8 cellular contexts compared by ENCODE assay signal in the genomic region with DNA sequence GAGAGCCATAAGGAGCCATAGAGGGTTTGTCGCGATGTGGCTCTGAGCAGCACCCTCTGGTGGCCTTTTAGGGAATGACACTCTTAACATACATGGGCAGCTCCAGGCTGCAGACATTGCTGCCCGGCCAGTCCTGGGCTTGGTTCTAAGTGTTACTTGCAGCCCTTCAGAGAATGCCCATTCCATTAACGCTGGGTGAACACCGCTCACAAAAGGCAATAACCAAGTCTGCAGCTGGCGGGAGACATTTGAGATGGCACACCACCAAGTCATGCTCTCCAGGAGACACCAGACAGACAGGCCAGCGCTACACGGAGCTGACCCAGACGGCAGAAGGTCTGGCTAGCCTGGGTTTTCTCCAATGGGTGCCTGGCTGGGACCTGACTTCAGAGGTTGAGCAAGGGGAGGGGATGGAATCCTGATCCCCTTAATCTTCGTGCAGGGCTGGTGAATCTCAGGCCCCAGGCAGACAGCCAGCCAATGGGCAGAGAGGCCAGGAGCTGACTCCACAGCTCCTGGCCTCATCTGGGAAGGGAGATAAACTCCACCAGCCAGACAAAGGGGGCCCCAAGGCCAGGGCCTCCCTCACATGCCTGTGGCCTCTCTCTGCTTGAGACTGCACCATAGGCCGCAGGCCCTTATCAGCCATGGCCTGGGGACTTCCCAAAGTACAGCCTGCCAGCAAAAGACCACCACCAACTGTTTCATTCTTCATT.
A peak's percentile ranks its signal among the peaks of the same experiment; 100 is the strongest.
DNase-seq lines count a peak whose midpoint lies in the region; TF ChIP-seq lines count a peak whose summit lies in the region.
"Had no signal": no experiment of that assay in that cellular context is flagged by ENCODE, and none has a peak within 500 bp of the region (broad histone marks: within the 10 kb centered on the region; RNA-seq: fewer than 3 reads in every experiment).

No MANE protein-coding gene starts in this region.

- DNase-seq in OCI-M2 (lab: John Stamatoyannopoulos, UW; ENCODE audit: unreplicated experiment) (peak; percentile 67), fibroblast of mammary gland (ENCODE audit: low read depth) (peak; percentile 85), nephron progenitor cell (peak; percentile 79)
- DNase-seq in activated T-cell treated with anti-CD3 and anti-CD28 coated beads, Interleukin-2, amount 50 U/mL, for 24 hours, result peak; percentile 73
- DNase-seq in stimulated activated naive CD4-positive, alpha-beta T cell (lab: John Stamatoyannopoulos, UW), result peak; percentile 44 to 79 (median 59)

- H3K9me3 Mint-ChIP-seq in activated T-cell treated with anti-CD3 and anti-CD28 coated beads, Interleukin-2, amount 50 U/mL, for 24 hours, result no peaks in the 10 kb centered on the region
- no peaks in the 10 kb centered on the region for H3K9me3 Mint-ChIP-seq in nephron progenitor cell

- peak; percentile 87 for TF ChIP-seq RAD21 in Ishikawa (IDR thresholded peaks at IDR 0.05; ENCODE audit: low read depth)

- H3K4me1 Mint-ChIP-seq in activated T-cell treated with anti-CD3 and anti-CD28 coated beads, Interleukin-2, amount 50 U/mL, for 24 hours (ENCODE audit: low read depth), result peaks cover 3% of the 10 kb centered on the region
- peaks cover 23% of the 10 kb centered on the region for H3K4me1 Mint-ChIP-seq in nephron progenitor cell

- TF ChIP-seq CTCF in GM12874 (IDR thresholded peaks at IDR 0.05; ENCODE audit: insufficient read depth, low read depth, low read length) (peak; percentile 89), fibroblast of mammary gland (conservative IDR thresholded peaks at IDR 0.05; ENCODE audit: control insufficient read depth, insufficient read depth, low read depth, low read length) (peak; percentile 88), nephron progenitor cell (IDR thresholded peaks at IDR 0.05) (peak; percentile 90)

- no peak for TF ChIP-seq EP300 in Ishikawa (IDR thresholded peaks at IDR 0.05; ENCODE audit: borderline replicate concordance)

- no peaks in the 10 kb centered on the region for H3K27me3 Mint-ChIP-seq in activated T-cell treated with anti-CD3 and anti-CD28 coated beads, Interleukin-2, amount 50 U/mL, for 24 hours
- peaks cover 10% of the 10 kb centered on the region for H3K27me3 Mint-ChIP-seq in nephron progenitor cell (ENCODE audit: low read depth, poor library complexity)

- H3K36me3 Mint-ChIP-seq in activated T-cell treated with anti-CD3 and anti-CD28 coated beads, Interleukin-2, amount 50 U/mL, for 24 hours (ENCODE audit: low read depth), result no peaks in the 10 kb centered on the region
- no peaks in the 10 kb centered on the region for H3K36me3 Mint-ChIP-seq in nephron progenitor cell (ENCODE audit: low read depth)

- H3K27ac Mint-ChIP-seq in activated T-cell treated with anti-CD3 and anti-CD28 coated beads, Interleukin-2, amount 50 U/mL, for 24 hours, result no peak overlapping the region
- peak overlapping the region; percentile 53 for H3K27ac Mint-ChIP-seq in nephron progenitor cell

- H3K4me3 Mint-ChIP-seq in activated T-cell treated with anti-CD3 and anti-CD28 coated beads, Interleukin-2, amount 50 U/mL, for 24 hours, result no peak overlapping the region
- no peak overlapping the region for H3K4me3 Mint-ChIP-seq in nephron progenitor cell

- no peak overlapping the region for H3K4me3 ChIP-seq in fibroblast of mammary gland (ENCODE audit: control insufficient read depth, low read depth, low read length)
- H3K4me3 ChIP-seq: skin epidermis had no signal

TF ChIP-seq in Ishikawa, 13 proteins besides CTCF, POLR2A, EP300 and RAD21:
- no peak for TF ChIP-seq CEBPB (IDR thresholded peaks at IDR 0.05)
- TF ChIP-seq YY1 (IDR thresholded peaks at IDR 0.05; ENCODE audit: low read depth), result peak; percentile 47; the same call in 1 of the 2 replicates
TF ChIP-seq in Ishikawa: peak in this region for 1.
